In genomic region chr12:75489187-75489586, GRCh38 we compare ENCODE assay signal across 1 cellular context.
TF ChIP-seq lines count a peak whose summit lies in the region.

No MANE protein-coding gene starts in this region.

TF ChIP-seq in GM23338, 12 proteins besides CTCF, POLR2A, EP300 and RAD21 (continued from another document):
- TF ChIP-seq, protein P1, sequence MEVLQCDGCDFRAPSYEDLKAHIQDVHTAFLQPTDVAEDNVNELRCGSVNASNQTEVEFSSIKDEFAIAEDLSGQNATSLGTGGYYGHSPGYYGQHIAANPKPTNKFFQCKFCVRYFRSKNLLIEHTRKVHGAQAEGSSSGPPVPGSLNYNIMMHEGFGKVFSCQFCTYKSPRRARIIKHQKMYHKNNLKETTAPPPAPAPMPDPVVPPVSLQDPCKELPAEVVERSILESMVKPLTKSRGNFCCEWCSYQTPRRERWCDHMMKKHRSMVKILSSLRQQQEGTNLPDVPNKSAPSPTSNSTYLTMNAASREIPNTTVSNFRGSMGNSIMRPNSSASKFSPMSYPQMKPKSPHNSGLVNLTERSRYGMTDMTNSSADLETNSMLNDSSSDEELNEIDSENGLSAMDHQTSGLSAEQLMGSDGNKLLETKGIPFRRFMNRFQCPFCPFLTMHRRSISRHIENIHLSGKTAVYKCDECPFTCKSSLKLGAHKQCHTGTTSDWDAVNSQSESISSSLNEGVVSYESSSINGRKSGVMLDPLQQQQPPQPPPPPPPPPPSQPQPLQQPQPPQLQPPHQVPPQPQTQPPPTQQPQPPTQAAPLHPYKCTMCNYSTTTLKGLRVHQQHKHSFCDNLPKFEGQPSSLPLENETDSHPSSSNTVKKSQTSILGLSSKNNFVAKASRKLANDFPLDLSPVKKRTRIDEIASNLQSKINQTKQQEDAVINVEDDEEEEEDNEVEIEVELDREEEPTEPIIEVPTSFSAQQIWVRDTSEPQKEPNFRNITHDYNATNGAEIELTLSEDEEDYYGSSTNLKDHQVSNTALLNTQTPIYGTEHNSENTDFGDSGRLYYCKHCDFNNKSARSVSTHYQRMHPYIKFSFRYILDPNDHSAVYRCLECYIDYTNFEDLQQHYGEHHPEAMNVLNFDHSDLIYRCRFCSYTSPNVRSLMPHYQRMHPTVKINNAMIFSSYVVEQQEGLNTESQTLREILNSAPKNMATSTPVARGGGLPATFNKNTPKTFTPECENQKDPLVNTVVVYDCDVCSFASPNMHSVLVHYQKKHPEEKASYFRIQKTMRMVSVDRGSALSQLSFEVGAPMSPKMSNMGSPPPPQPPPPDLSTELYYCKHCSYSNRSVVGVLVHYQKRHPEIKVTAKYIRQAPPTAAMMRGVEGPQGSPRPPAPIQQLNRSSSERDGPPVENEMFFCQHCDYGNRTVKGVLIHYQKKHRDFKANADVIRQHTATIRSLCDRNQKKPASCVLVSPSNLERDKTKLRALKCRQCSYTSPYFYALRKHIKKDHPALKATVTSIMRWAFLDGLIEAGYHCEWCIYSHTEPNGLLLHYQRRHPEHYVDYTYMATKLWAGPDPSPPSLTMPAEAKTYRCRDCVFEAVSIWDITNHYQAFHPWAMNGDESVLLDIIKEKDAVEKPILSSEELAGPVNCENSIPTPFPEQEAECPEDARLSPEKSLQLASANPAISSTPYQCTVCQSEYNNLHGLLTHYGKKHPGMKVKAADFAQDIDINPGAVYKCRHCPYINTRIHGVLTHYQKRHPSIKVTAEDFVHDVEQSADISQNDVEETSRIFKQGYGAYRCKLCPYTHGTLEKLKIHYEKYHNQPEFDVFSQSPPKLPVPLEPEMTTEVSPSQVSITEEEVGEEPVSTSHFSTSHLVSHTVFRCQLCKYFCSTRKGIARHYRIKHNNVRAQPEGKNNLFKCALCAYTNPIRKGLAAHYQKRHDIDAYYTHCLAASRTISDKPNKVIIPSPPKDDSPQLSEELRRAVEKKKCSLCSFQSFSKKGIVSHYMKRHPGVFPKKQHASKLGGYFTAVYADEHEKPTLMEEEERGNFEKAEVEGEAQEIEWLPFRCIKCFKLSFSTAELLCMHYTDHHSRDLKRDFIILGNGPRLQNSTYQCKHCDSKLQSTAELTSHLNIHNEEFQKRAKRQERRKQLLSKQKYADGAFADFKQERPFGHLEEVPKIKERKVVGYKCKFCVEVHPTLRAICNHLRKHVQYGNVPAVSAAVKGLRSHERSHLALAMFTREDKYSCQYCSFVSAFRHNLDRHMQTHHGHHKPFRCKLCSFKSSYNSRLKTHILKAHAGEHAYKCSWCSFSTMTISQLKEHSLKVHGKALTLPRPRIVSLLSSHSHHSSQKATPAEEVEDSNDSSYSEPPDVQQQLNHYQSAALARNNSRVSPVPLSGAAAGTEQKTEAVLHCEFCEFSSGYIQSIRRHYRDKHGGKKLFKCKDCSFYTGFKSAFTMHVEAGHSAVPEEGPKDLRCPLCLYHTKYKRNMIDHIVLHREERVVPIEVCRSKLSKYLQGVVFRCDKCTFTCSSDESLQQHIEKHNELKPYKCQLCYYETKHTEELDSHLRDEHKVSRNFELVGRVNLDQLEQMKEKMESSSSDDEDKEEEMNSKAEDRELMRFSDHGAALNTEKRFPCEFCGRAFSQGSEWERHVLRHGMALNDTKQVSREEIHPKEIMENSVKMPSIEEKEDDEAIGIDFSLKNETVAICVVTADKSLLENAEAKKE (CRISPR knock-in tag; IDR thresholded peaks at IDR 0.05) = no peak
- TF ChIP-seq ZNF331 (CRISPR knock-in tag; IDR thresholded peaks at IDR 0.05; ENCODE audit: low read depth) (no peak), STAT1 (IDR thresholded peaks at IDR 0.05; ENCODE audit: unreplicated experiment) (no peak), EZH2phosphoT487 (IDR thresholded peaks at IDR 0.05; ENCODE audit: unreplicated experiment) (no peak), NANOG (IDR thresholded peaks at IDR 0.05; ENCODE audit: borderline replicate concordance) (no peak), EZH2 (IDR thresholded peaks at IDR 0.05; ENCODE audit: low read depth, unreplicated experiment) (no peak), JUNB (IDR thresholded peaks at IDR 0.05; ENCODE audit: unreplicated experiment) (no peak), ZNF114 (CRISPR knock-in tag; IDR thresholded peaks at IDR 0.05) (no peak), CREB1 (CRISPR knock-in tag; IDR thresholded peaks at IDR 0.05; ENCODE audit: low read depth) (no peak)
- TF ChIP-seq, protein P2, sequence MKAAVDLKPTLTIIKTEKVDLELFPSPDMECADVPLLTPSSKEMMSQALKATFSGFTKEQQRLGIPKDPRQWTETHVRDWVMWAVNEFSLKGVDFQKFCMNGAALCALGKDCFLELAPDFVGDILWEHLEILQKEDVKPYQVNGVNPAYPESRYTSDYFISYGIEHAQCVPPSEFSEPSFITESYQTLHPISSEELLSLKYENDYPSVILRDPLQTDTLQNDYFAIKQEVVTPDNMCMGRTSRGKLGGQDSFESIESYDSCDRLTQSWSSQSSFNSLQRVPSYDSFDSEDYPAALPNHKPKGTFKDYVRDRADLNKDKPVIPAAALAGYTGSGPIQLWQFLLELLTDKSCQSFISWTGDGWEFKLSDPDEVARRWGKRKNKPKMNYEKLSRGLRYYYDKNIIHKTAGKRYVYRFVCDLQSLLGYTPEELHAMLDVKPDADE (IDR thresholded peaks at IDR 0.05) = no peak
- TF ChIP-seq, protein P3, sequence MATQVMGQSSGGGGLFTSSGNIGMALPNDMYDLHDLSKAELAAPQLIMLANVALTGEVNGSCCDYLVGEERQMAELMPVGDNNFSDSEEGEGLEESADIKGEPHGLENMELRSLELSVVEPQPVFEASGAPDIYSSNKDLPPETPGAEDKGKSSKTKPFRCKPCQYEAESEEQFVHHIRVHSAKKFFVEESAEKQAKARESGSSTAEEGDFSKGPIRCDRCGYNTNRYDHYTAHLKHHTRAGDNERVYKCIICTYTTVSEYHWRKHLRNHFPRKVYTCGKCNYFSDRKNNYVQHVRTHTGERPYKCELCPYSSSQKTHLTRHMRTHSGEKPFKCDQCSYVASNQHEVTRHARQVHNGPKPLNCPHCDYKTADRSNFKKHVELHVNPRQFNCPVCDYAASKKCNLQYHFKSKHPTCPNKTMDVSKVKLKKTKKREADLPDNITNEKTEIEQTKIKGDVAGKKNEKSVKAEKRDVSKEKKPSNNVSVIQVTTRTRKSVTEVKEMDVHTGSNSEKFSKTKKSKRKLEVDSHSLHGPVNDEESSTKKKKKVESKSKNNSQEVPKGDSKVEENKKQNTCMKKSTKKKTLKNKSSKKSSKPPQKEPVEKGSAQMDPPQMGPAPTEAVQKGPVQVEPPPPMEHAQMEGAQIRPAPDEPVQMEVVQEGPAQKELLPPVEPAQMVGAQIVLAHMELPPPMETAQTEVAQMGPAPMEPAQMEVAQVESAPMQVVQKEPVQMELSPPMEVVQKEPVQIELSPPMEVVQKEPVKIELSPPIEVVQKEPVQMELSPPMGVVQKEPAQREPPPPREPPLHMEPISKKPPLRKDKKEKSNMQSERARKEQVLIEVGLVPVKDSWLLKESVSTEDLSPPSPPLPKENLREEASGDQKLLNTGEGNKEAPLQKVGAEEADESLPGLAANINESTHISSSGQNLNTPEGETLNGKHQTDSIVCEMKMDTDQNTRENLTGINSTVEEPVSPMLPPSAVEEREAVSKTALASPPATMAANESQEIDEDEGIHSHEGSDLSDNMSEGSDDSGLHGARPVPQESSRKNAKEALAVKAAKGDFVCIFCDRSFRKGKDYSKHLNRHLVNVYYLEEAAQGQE (IDR thresholded peaks at IDR 0.05; ENCODE audit: unreplicated experiment) = no peak
